8 cellular contexts compared by ENCODE assay signal in the genomic region with DNA sequence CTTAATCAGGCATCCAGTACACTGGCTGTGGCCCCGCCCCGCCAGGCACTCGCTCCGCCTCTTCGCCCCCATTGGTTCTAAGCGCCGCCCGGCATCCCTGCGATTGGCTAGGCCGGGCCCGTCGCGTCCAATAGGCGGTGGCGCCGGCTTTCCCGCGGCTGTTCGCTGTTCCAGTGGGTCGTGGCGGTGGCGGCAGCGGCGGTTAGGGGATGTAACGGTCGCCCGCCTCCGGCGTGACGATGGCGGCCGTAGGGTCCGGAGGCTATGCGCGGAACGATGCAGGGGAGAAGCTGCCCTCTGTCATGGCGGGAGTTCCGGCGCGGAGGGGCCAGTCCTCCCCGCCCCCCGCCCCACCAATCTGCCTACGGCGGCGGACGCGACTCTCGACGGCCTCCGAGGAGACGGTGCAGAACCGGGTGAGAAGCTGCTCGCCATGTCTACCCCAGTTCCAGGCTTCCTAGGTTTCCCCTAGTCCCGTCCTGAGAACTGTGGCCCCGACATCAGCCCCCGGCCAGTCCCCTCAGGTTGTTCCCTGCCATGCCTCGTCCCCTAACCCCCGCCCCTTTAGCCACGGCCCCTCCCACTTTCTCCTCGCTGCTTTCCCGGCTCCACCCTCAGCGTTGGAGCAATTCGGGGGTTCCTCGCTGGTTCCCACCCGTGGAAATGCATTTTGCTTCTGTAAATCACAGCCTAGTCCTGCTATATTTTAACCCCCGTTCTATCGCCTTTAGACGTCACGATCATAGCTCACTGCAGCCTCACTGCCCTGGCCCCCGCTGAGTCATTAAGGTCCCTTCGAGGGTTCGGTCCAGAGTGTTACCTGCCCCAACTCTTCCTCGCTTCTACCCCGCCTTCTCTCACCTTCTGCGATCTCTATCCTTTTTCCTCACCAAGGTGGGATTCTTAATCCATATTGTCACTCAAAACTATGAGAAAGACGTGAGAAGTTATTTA. TPM values are rescaled to one million over a fixed set of nuclear protein-coding genes. Genes with fewer than 3 reads are reported as not detected.
DNase-seq lines count a peak whose midpoint lies in the region; ATAC-seq, FAIRE-seq and TF ChIP-seq lines count a peak whose summit lies in the region.

A gene (plus strand): TSS at position 165 of the 954 bp plus-strand sequence. CDS start 75 bp downstream, at position 240.

- H3K9me3 ChIP-seq in OCI-LY3 (ENCODE audit: insufficient read depth, low read length) = no peaks in the 10 kb centered on the region
- H3K9me3 ChIP-seq in mucosa of stomach (ENCODE audit: control insufficient read depth, low read length) = no peaks in the 10 kb centered on the region

- no peaks in the 10 kb centered on the region for H3K9me3 Mint-ChIP-seq in endothelial cell (ENCODE audit: unreplicated experiment)

- peak within 1 kb of the TSS; percentile 87 for H3K4me3 ChIP-seq in OCI-LY3 (ENCODE audit: low read length)
- peak within 1 kb of the TSS; percentile 72 for H3K4me3 ChIP-seq in mucosa of stomach (ENCODE audit: low read length)

- FAIRE-seq in D721Med (lab: Jason Lieb, UNC) = no peak

- H3K27ac ChIP-seq in OCI-LY3 (ENCODE audit: low read length) = peak within 1 kb of the TSS; percentile 84

- peak within 1 kb of the TSS; percentile 91 for H2AFZ ChIP-seq in OCI-LY3 (ENCODE audit: low read depth, low read length)

- TF ChIP-seq CTCF in D721Med (IDR thresholded peaks at IDR 0.05; ENCODE audit: insufficient read depth, missing control alignments) = no peak
- no peak for TF ChIP-seq CTCF in OCI-LY3 (IDR thresholded peaks at IDR 0.05; ENCODE audit: low read depth, low read length)
- no peak for TF ChIP-seq CTCF in endothelial cell (IDR thresholded peaks at IDR 0.05; ENCODE audit: unreplicated experiment)

- peak within 1 kb of the TSS; percentile 98 for H3K4me3 Mint-ChIP-seq in endothelial cell (ENCODE audit: unreplicated experiment)

- ATAC-seq in GM21528 (IDR thresholded peaks at IDR 0.05; ENCODE audit: low FRiP score, unreplicated experiment) = peak; percentile 73

- H3K27ac Mint-ChIP-seq in endothelial cell (ENCODE audit: unreplicated experiment) = peak within 1 kb of the TSS; percentile 85

- peak within 1 kb of the TSS; percentile 99 for H3K4me2 ChIP-seq in OCI-LY3 (ENCODE audit: low read length)

- H3K36me3 Mint-ChIP-seq in endothelial cell (ENCODE audit: low read depth, unreplicated experiment) = peaks cover 11% of the 10 kb centered on the region

- H3K4me1 ChIP-seq in OCI-LY3 (ENCODE audit: low read length) (peaks cover 8% of the 10 kb centered on the region), mucosa of stomach (ENCODE audit: control insufficient read depth, insufficient read depth, low read length) (peaks cover 6% of the 10 kb centered on the region)

- peaks cover 30% of the 10 kb centered on the region for H3K79me2 ChIP-seq in OCI-LY3 (ENCODE audit: low read length)

- H3K9ac ChIP-seq in OCI-LY3 (ENCODE audit: low read length) = peak within 1 kb of the TSS; percentile 73
- H3K9ac ChIP-seq in mucosa of stomach (ENCODE audit: low read length) = peak within 1 kb of the TSS; percentile 66

- H4K20me1 ChIP-seq in OCI-LY3 (ENCODE audit: insufficient read depth, low read length) = no peaks in the 10 kb centered on the region

- H3K4me1 Mint-ChIP-seq in endothelial cell (ENCODE audit: unreplicated experiment) = peaks cover 20% of the 10 kb centered on the region

- peaks cover 11% of the 10 kb centered on the region for H3K27me3 Mint-ChIP-seq in endothelial cell (ENCODE audit: unreplicated experiment)

- H3K27me3 ChIP-seq in OCI-LY3 (ENCODE audit: low read depth, low read length) = no peaks in the 10 kb centered on the region
- H3K27me3 ChIP-seq in mucosa of stomach (ENCODE audit: control insufficient read depth, insufficient read depth, low read length) = no peaks in the 10 kb centered on the region

- peaks cover 4% of the 10 kb centered on the region for H3K36me3 ChIP-seq in OCI-LY3 (replicated peaks; ENCODE audit: low read depth, low read length)
- H3K36me3 ChIP-seq in mucosa of stomach (ENCODE audit: control insufficient read depth, insufficient read depth, low read length) = no peaks in the 10 kb centered on the region

- DNase-seq in D721Med (ENCODE audit: insufficient read length, low spot score) (peak; percentile 75), HuH-7.5 (ENCODE audit: low spot score) (peak; percentile 97), endothelial cell (ENCODE audit: low spot score) (peak; percentile 94)
- DNase-seq in activated CD8-positive, alpha-beta memory T cell treated with anti-CD3 and anti-CD28 coated beads, Interleukin-2, amount 50 U/mL, for 4 hours = peak; percentile 93
- peak; percentile 91 for DNase-seq in stimulated activated CD8-positive, alpha-beta memory T cell treated with anti-CD3 and anti-CD28 coated beads, Interleukin-7, amount 100 ng/mL, for 24 hours (ENCODE audit: low read depth)

RNA-seq across cellular contexts. Expression of the gene that starts here (rescaled TPM):
- total RNA-seq in endothelial cell (ENCODE audit: unreplicated experiment) = 8.5 TPM

Comparison
In these comparisons a context has a peak if more than half of its experiments do, and no peak if none do; other contexts are left out.
1. Peak in every context shown above with its lines: DNase-seq, ATAC-seq, H3K4me3 ChIP-seq and H3K27ac ChIP-seq.